Comparison of ENCODE assay signal across 8 cellular contexts in genomic region chr11:94762208-94762607, GRCh38. TPM values are rescaled to one million over a fixed set of nuclear protein-coding genes. Genes with fewer than 3 reads are reported as not detected.
A peak's percentile ranks its signal among the peaks of the same experiment; 100 is the strongest.
DNase-seq lines count a peak whose midpoint lies in the region.

No MANE protein-coding gene starts in this region.

- H4K20me1 ChIP-seq in GM23248 (ENCODE audit: insufficient read depth) = no peaks in the 10 kb centered on the region

- H3K9me3 ChIP-seq in GM23248 (ENCODE audit: low read depth) = no peaks in the 10 kb centered on the region

- peaks cover 7% of the 10 kb centered on the region for H3F3A ChIP-seq in GM23248 (ENCODE audit: insufficient read depth)

- no peak overlapping the region for H2AFZ ChIP-seq in GM23248

- no peaks in the 10 kb centered on the region for H3K27me3 ChIP-seq in GM23248 (replicated peaks; ENCODE audit: insufficient read depth)

- DNase-seq in AML-193 (lab: John Stamatoyannopoulos, UW) (peak; percentile 17 to 30), GM23248 (peak; percentile 52), SW480 (ENCODE audit: low spot score) (peak; percentile 35), glomerular visceral epithelial cell (ENCODE audit: extremely low spot score) (peak; percentile 14), putamen (ENCODE audit: low spot score) (no peak), NCI-H128 (lab: John Stamatoyannopoulos, UW; ENCODE audit: unreplicated experiment) (no peak), posterior vena cava (ENCODE audit: low spot score) (no peak)
- DNase-seq in stimulated activated CD4-positive, alpha-beta T cell treated with anti-CD3 and anti-CD28 coated beads, Interleukin-2, amount 100 ng/mL, for 48 hours = no peak

- no peak overlapping the region for H3K27ac ChIP-seq in GM23248

- H3K4me1 ChIP-seq in GM23248 (ENCODE audit: insufficient read depth) = peaks cover 5% of the 10 kb centered on the region

- no peaks in the 10 kb centered on the region for H3K36me3 ChIP-seq in GM23248 (ENCODE audit: low read depth)

- H3K4me2 ChIP-seq in GM23248 (ENCODE audit: unreplicated experiment) = no peak overlapping the region

- WGBS in GM23248 (ENCODE audit: low coverage in 1 of 2, low lambda C conversion rate in 2 of 2, missing lambda C conversion rate in 2 of 2), 2 experiments = 95 to 96% methylated on average over 1 of the region's 1 CpG

- intact Hi-C loops in posterior vena cava (cut with DNase I) = no loop called here

- no peaks in the 10 kb centered on the region for H3K9me2 ChIP-seq in GM23248 (ENCODE audit: insufficient read depth)

- in situ Hi-C loops in GM23248 (cut with MboI) = no loop called here

- H3K79me2 ChIP-seq in GM23248 (ENCODE audit: insufficient read depth) = no peaks in the 10 kb centered on the region

- no peak overlapping the region for H3K4me3 ChIP-seq in GM23248

- H3K9ac ChIP-seq in GM23248 = no peak overlapping the region

RNA-seq across cellular contexts. Expression of gene AMOTL1, which starts 5.9 kb away (rescaled TPM):
- 50.8 and 55.9 TPM in 2 replicates for total RNA-seq in GM23248 (2014; rRNA removed; shearing (Covaris generic))
- 21.8 and 22.3 TPM in 2 replicates for polyA plus RNA-seq in GM23248 (2016; fragmentation: Nextera tagmentation; extraction: Ambion mirVana)
- total RNA-seq in posterior vena cava = 10 to 100 TPM; 47.7 to 78.9 TPM

Comparison
In these comparisons a context has a peak if more than half of its experiments do, and no peak if none do; other contexts are left out.
1. DNase-seq: peak in AML-193 (2 of 2), GM23248 (single experiment), SW480 (single experiment) and glomerular visceral epithelial cell (single experiment); none in stimulated activated CD4-positive, alpha-beta T cell treated with anti-CD3 and anti-CD28 coated beads, Interleukin-2, amount 100 ng/mL, for 48 hours (0 of 2), putamen (single experiment), NCI-H128 (single experiment) and posterior vena cava (single experiment).